19 cellular contexts compared by ENCODE assay signal in genomic region chr2:181310967-181311366, GRCh38.
DNase-seq lines count a peak whose midpoint lies in the region; ATAC-seq, FAIRE-seq and TF ChIP-seq lines count a peak whose summit lies in the region.
"Had no signal": no experiment of that assay in that cellular context is flagged by ENCODE, and none has a peak within 500 bp of the region (broad histone marks: within the 10 kb centered on the region; RNA-seq: fewer than 3 reads in every experiment).

No MANE protein-coding gene starts in this region.

- DNase-seq in activated CD4-positive, alpha-beta T cell treated with anti-CD3 and anti-CD28 coated beads, Interleukin-2, amount 10 ng/mL, durations not matched to agents 24 days and 14 days = peak; percentile 69
- no peak for DNase-seq in activated CD4-positive, alpha-beta T cell treated with anti-CD3 and anti-CD28 coated beads for 4 hours
- DNase-seq in GM06990 (ENCODE audit: extremely low read depth, insufficient read length) (peak; percentile 28), OCI-M1 (lab: John Stamatoyannopoulos, UW) (peak; percentile 46), naive B cell (no peak), frontal cortex (ENCODE audit: low spot score in 2 of 2) (no peak), putamen (ENCODE audit: low spot score) (no peak)
- DNase-seq: DMS153; H7; heart right ventricle; NCI-H187 treated with DMSO at 0.1 percent for 48 hours; NCI-H226; stimulated activated CD4-positive, alpha-beta T cell treated with anti-CD3 and anti-CD28 coated beads, Interleukin-1b, Interleukin-23, amount 100 ng/mL, for 48 hours; stomach had no signal

- no peak overlapping the region for H3K4me3 ChIP-seq in GM06990 (replicated peaks; ENCODE audit: low read depth, low read length)
- H3K4me3 ChIP-seq: breast epithelium, coronary artery, heart right ventricle, stomach had no signal

- H3K36me3 ChIP-seq in GM06990 (ENCODE audit: control insufficient read depth, insufficient read depth, low read length) = no peaks in the 10 kb centered on the region
- H3K36me3 ChIP-seq: breast epithelium, heart right ventricle, stomach had no signal

- no peaks in the 10 kb centered on the region for H3K27me3 ChIP-seq in GM06990 (replicated peaks; ENCODE audit: control insufficient read depth, insufficient read depth, low read length)
- H3K27me3 ChIP-seq: breast epithelium, heart right ventricle, stomach had no signal

- H3K27me3 Mint-ChIP-seq in activated CD4-positive, alpha-beta T cell treated with anti-CD3 and anti-CD28 coated beads, Interleukin-2, amount 10 ng/mL, durations not matched to agents 24 days and 14 days = no peaks in the 10 kb centered on the region
- no peaks in the 10 kb centered on the region for H3K27me3 Mint-ChIP-seq in naive B cell

- H3K4me1 Mint-ChIP-seq in activated CD4-positive, alpha-beta T cell treated with anti-CD3 and anti-CD28 coated beads, Interleukin-2, amount 10 ng/mL, durations not matched to agents 24 days and 14 days = peaks cover 48% of the 10 kb centered on the region
- peaks cover 53 to 71% (median 69%) of the 10 kb centered on the region in 3 donors for H3K4me1 Mint-ChIP-seq in naive B cell

- H3K9me3 Mint-ChIP-seq in activated CD4-positive, alpha-beta T cell treated with anti-CD3 and anti-CD28 coated beads, Interleukin-2, amount 10 ng/mL, durations not matched to agents 24 days and 14 days = no peaks in the 10 kb centered on the region
- H3K9me3 Mint-ChIP-seq in naive B cell = no peaks in the 10 kb centered on the region

- no peak overlapping the region for H3K4me3 Mint-ChIP-seq in activated CD4-positive, alpha-beta T cell treated with anti-CD3 and anti-CD28 coated beads, Interleukin-2, amount 10 ng/mL, durations not matched to agents 24 days and 14 days
- H3K4me3 Mint-ChIP-seq in naive B cell = peak overlapping the region in 3 of 8 donors; percentile 20 to 69 (median 39)

- peak overlapping the region; percentile 49 for H3K27ac Mint-ChIP-seq in activated CD4-positive, alpha-beta T cell treated with anti-CD3 and anti-CD28 coated beads, Interleukin-2, amount 10 ng/mL, durations not matched to agents 24 days and 14 days
- H3K27ac Mint-ChIP-seq in naive B cell = peak overlapping the region in 4 of 6 donors; percentile 7 to 94 (median 58)

- TF ChIP-seq CTCF in GM06990 (IDR thresholded peaks at IDR 0.05; ENCODE audit: insufficient read depth, low read length, poor library complexity, severe bottlenecking) = no peak

- FAIRE-seq in frontal cortex (lab: Jason Lieb, UNC) = no peak
- FAIRE-seq: HepG2, islet of Langerhans had no signal

- ATAC-seq in naive B cell (ENCODE audit: low read depth in 2 of 2) (no peak), HG02571 (IDR thresholded peaks at IDR 0.05; ENCODE audit: unreplicated experiment) (no peak)
- ATAC-seq: heart right ventricle, HepG2 had no signal

- H3K36me3 Mint-ChIP-seq in activated CD4-positive, alpha-beta T cell treated with anti-CD3 and anti-CD28 coated beads, Interleukin-2, amount 10 ng/mL, durations not matched to agents 24 days and 14 days (ENCODE audit: low read depth) = no peaks in the 10 kb centered on the region
- no peaks in the 10 kb centered on the region for H3K36me3 Mint-ChIP-seq in naive B cell

- intact Hi-C loops in activated CD4-positive, alpha-beta T cell treated with anti-CD3 and anti-CD28 coated beads, Interleukin-2, amount 10 ng/mL, durations not matched to agents 24 days and 14 days (cut with micrococcal nuclease) = no loop called here

Comparison
In these comparisons a context has a peak if more than half of its experiments do, and no peak if none do; other contexts are left out.
1. DNase-seq: peak in activated CD4-positive, alpha-beta T cell treated with anti-CD3 and anti-CD28 coated beads, Interleukin-2, amount 10 ng/mL, durations not matched to agents 24 days and 14 days (single experiment), GM06990 (single experiment) and OCI-M1 (single experiment); none in activated CD4-positive, alpha-beta T cell treated with anti-CD3 and anti-CD28 coated beads for 4 hours (0 of 2), naive B cell (single experiment), frontal cortex (0 of 2) and putamen (single experiment).